15 cellular contexts compared by ENCODE assay signal in the genomic region with DNA sequence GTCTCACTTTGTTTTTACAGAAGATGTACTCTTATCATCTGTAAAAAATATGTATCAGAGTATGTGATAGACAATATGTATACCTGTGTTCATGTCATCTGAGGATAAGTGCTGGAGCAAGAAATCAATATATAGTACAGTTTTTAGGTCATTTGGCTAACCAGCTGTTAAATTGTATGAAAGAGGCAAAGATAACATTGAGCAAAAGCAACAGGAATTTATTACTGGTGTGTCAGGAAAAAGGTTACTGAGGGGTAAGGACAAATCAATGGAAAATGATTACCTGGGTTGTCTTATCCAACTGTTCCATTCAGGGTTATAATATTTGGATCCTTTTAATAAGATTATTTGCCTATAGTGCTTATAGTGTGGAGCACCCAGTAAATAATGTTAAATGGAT. TPM values are rescaled to one million over a fixed set of nuclear protein-coding genes. Genes with fewer than 3 reads are reported as not detected.
A peak's percentile ranks its signal among the peaks of the same experiment; 100 is the strongest.
DNase-seq lines count a peak whose midpoint lies in the region; ATAC-seq and TF ChIP-seq lines count a peak whose summit lies in the region.
"Had no signal": no experiment of that assay in that cellular context is flagged by ENCODE, and none has a peak within 500 bp of the region (broad histone marks: within the 10 kb centered on the region; RNA-seq: fewer than 3 reads in every experiment).

No MANE protein-coding gene starts in this region.

- H3K27me3 Mint-ChIP-seq in T-helper 17 cell (no peaks in the 10 kb centered on the region), immature natural killer cell (ENCODE audit: low read depth in 3 of 3) (peaks cover 27 to 44% (median 38%) of the 10 kb centered on the region in 3 donors)

- no peaks in the 10 kb centered on the region for H3K9me3 Mint-ChIP-seq in immature natural killer cell

- H3K27me3 ChIP-seq in A673 (replicated peaks; ENCODE audit: insufficient read depth, low read depth, low read length, poor library complexity) (no peaks in the 10 kb centered on the region), BLaER1 (no peaks in the 10 kb centered on the region), psoas muscle (ENCODE audit: insufficient read depth in 3 of 3, low read length in 2 of 3) (no peaks in the 10 kb centered on the region), ovary (no peaks in the 10 kb centered on the region)
- H3K27me3 ChIP-seq: right atrium auricular region, tibial nerve had no signal

- no peak for TF ChIP-seq EP300 in ovary (IDR thresholded peaks at IDR 0.05)

- peak overlapping the region; percentile 86; the same call in 1 of the 2 replicates for H3K4me2 ChIP-seq in BLaER1

- no peak overlapping the region for H3K9ac ChIP-seq in BLaER1

- no peaks in the 10 kb centered on the region for H3K9me3 ChIP-seq in A673 (ENCODE audit: low read depth, low read length, poor library complexity, severe bottlenecking)
- H3K9me3 ChIP-seq in BLaER1 = 0 out of 2 replicates have a peak, but pooled peaks cover 3% of the 10 kb centered on the region
- no peaks in the 10 kb centered on the region for H3K9me3 ChIP-seq in T-helper 17 cell (ENCODE audit: control insufficient read depth, low read length, poor library complexity, severe bottlenecking)
- no peaks in the 10 kb centered on the region for H3K9me3 ChIP-seq in psoas muscle
- H3K9me3 ChIP-seq in ovary = no peaks in the 10 kb centered on the region
- H3K9me3 ChIP-seq: right atrium auricular region, tibial nerve had no signal

- ATAC-seq in T-helper 17 cell (no peak), psoas muscle (no peak)

- POLR2A ChIA-PET in A673 (lab: Charles Lee; ENCODE audit: low non-redundant PET) = no interaction called here

- H3K4me1 Mint-ChIP-seq in T-helper 17 cell (peaks cover 71% of the 10 kb centered on the region), immature natural killer cell (peaks cover 90 to 92% of the 10 kb centered on the region in 2 donors)

- H3K27ac ChIP-seq in A673 (ENCODE audit: low read depth, low read length, poor library complexity, severe bottlenecking) = peak overlapping the region; percentile 1
- no peak overlapping the region for H3K27ac ChIP-seq in BLaER1
- H3K27ac ChIP-seq in psoas muscle = no peak overlapping the region
- no peak overlapping the region for H3K27ac ChIP-seq in ovary
- H3K27ac ChIP-seq: right atrium auricular region, tibial nerve had no signal

- H3K4me3 ChIP-seq in A673 (ENCODE audit: low read depth, low read length, poor library complexity, severe bottlenecking) (no peak overlapping the region), BLaER1 (no peak overlapping the region), psoas muscle (no peak overlapping the region), ovary (no peak overlapping the region)
- H3K4me3 ChIP-seq: right atrium auricular region, tibial nerve had no signal

- intact Hi-C loops in A673 (cut with micrococcal nuclease; ENCODE audit: unreplicated experiment) (no loop called here), psoas muscle (cut with DNase I) (no loop called here), ovary (cut with DNase I) (no loop called here)

- H3K27ac Mint-ChIP-seq in T-helper 17 cell (peak overlapping the region; percentile 99), immature natural killer cell (peak overlapping the region; percentile 82 to 100 (median 98))

- H3K36me3 ChIP-seq in A673 (ENCODE audit: insufficient read depth, low read length, poor library complexity, severe bottlenecking) (peaks cover 4% of the 10 kb centered on the region), BLaER1 (peaks cover 5% of the 10 kb centered on the region; the same call in 1 of the 2 replicates), psoas muscle (ENCODE audit: insufficient read depth in 1 of 2, low read depth in 1 of 2) (no peaks in the 10 kb centered on the region), ovary (no peaks in the 10 kb centered on the region)
- H3K36me3 ChIP-seq: right atrium auricular region, tibial nerve had no signal

- no peak for TF ChIP-seq POLR2A in ovary (IDR thresholded peaks at IDR 0.05)

- H3K4me3 Mint-ChIP-seq in T-helper 17 cell (peak overlapping the region; percentile 98), immature natural killer cell (peak overlapping the region; percentile 51 to 97 (median 93))

- TF ChIP-seq CTCF in A673 (conservative IDR thresholded peaks at IDR 0.05; ENCODE audit: low read depth, low read length) (no peak), psoas muscle (IDR thresholded peaks at IDR 0.05) (no peak), ovary (IDR thresholded peaks at IDR 0.05) (no peak)

- peaks cover 93% of the 10 kb centered on the region for H4K20me1 ChIP-seq in BLaER1

- BruUV-seq in A673 (replicated peaks; lab: Mats Ljungman, UMichigan) = no TSS peak

- DNase-seq in A673 (ENCODE audit: low spot score) = no peak
- DNase-seq in T-helper 17 cell = no peak
- no peak for DNase-seq in immature natural killer cell
- DNase-seq in psoas muscle = no peak
- no peak for DNase-seq in HUDEP-2 (lab: John Stamatoyannopoulos, UW; ENCODE audit: unreplicated experiment in 76 of 76)
- no peak for DNase-seq in ovary
- DNase-seq: activated CD4-positive, alpha-beta T cell treated with anti-CD3 and anti-CD28 coated beads, Interleukin-2, amount 50 U/mL, for 4 hours; activated effector memory CD4-positive, alpha-beta T cell treated with Interleukin-2 at 50 U/mL for 16 hours; GF-D8; GOT3; NCI-H1417; NCI-H526 had no signal

- peaks cover 49% of the 10 kb centered on the region for H3K4me1 ChIP-seq in A673 (ENCODE audit: insufficient read depth, low read length, poor library complexity, severe bottlenecking)
- peaks cover 64% of the 10 kb centered on the region for H3K4me1 ChIP-seq in BLaER1
- peaks cover 64% of the 10 kb centered on the region for H3K4me1 ChIP-seq in psoas muscle
- H3K4me1 ChIP-seq in ovary (ENCODE audit: insufficient read depth) = peaks cover 10% of the 10 kb centered on the region

- H3K36me3 Mint-ChIP-seq in T-helper 17 cell (ENCODE audit: low read depth) = peaks cover 21% of the 10 kb centered on the region
- peaks cover 4 to 18% (median 5%) of the 10 kb centered on the region in 3 donors for H3K36me3 Mint-ChIP-seq in immature natural killer cell

- CTCF ChIA-PET in A673 (lab: Charles Lee) = no interaction called here

RNA-seq across cellular contexts. Expression of gene HIPK1, which starts 4.9 kb away (rescaled TPM):
- 71.8 and 81.3 TPM in 2 replicates for total RNA-seq in A673 (2021)
- total RNA-seq in T-helper 17 cell = 100 to 1,000 TPM; 228 to 253 TPM
- polyA plus RNA-seq in immature natural killer cell = 10 to 100 TPM in 2 of 3 donors, 1 to 10 TPM in 1; 4.3 to 27.5 (median 12.7) TPM
- 10 to 100 TPM; 56.0 to 80.6 (median 65.3) TPM for total RNA-seq in psoas muscle
- 10 to 100 TPM; 16.8 to 56.0 (median 18.4) TPM for polyA plus RNA-seq in psoas muscle
- 10 to 100 TPM; 35.5 to 77.0 (median 68.3) TPM for total RNA-seq in ovary
- 10 to 100 TPM; 17.5 to 46.9 TPM for polyA plus RNA-seq in ovary

RNA-seq across cellular contexts. Expression of gene DCLRE1B, which starts 28.9 kb away (rescaled TPM):
- total RNA-seq in A673 (2021) = 30.2 and 34.6 TPM in 2 replicates
- 1 to 10 TPM; 5.4 to 7.0 TPM for total RNA-seq in T-helper 17 cell
- 1 to 10 TPM; 2.0 to 8.4 (median 6.6) TPM for polyA plus RNA-seq in immature natural killer cell
- 1 to 10 TPM; 1.8 to 2.3 (median 2.1) TPM for total RNA-seq in psoas muscle
- 1 to 10 TPM; 1.2 to 2.6 (median 2.5) TPM for polyA plus RNA-seq in psoas muscle
- total RNA-seq in ovary = 1 to 10 TPM; 2.4 to 6.8 (median 5.0) TPM
- 1 to 10 TPM; 3.6 to 7.1 TPM for polyA plus RNA-seq in ovary

RNA-seq across cellular contexts. Expression of gene AP4B1, which starts 29.4 kb away (rescaled TPM):
- total RNA-seq in A673 (2021) = 42.7 and 48.9 TPM in 2 replicates
- 10 to 100 TPM; 52.1 to 56.1 TPM for total RNA-seq in T-helper 17 cell
- 10 to 100 TPM in 2 of 3 donors, 1 to 10 TPM in 1; 9.7 to 21.6 (median 18.6) TPM for polyA plus RNA-seq in immature natural killer cell
- 10 to 100 TPM in 1 of 4 donors, 1 to 10 TPM in 3; 6.8 to 12.0 (median 9.3) TPM for total RNA-seq in psoas muscle
- polyA plus RNA-seq in psoas muscle = 10 to 100 TPM in 2 of 3 donors, 1 to 10 TPM in 1; 8.8 to 16.1 (median 11.4) TPM
- total RNA-seq in ovary = 10 to 100 TPM; 14.4 to 23.3 (median 16.9) TPM
- polyA plus RNA-seq in ovary = 10 to 100 TPM; 15.2 to 23.7 TPM

RNA-seq across cellular contexts. Expression of gene OLFML3, which starts 45.3 kb away (rescaled TPM):
- 319 and 349 TPM in 2 replicates for total RNA-seq in A673 (2021)
- 1 to 10 TPM; 1.0 to 1.2 TPM for total RNA-seq in T-helper 17 cell
- polyA plus RNA-seq in immature natural killer cell = under 1 TPM in 1 of 3 donors, not detected in 2; 0.11 TPM
- total RNA-seq in psoas muscle = 10 to 100 TPM in 2 of 4 donors, 1 to 10 TPM in 2; 8.2 to 15.8 (median 10.7) TPM
- polyA plus RNA-seq in psoas muscle = 10 to 100 TPM in 1 of 3 donors, 1 to 10 TPM in 2; 6.4 to 13.5 (median 9.9) TPM
- 100 to 1,000 TPM in 5 of 7 donors, 10 to 100 TPM in 2; 69.7 to 157 (median 119) TPM for total RNA-seq in ovary
- 100 to 1,000 TPM; 139 to 240 TPM for polyA plus RNA-seq in ovary

RNA-seq across cellular contexts. Expression of gene BCL2L15, which starts 46.6 kb away (rescaled TPM):
- total RNA-seq in A673 (2021) = 1.1 TPM in 2 replicates
- 1 to 10 TPM; 1.4 to 1.5 TPM for total RNA-seq in T-helper 17 cell
- polyA plus RNA-seq in immature natural killer cell = under 1 TPM in 1 of 3 donors, not detected in 2; 0.11 TPM
- under 1 TPM; 0.05 to 0.44 (median 0.35) TPM for total RNA-seq in psoas muscle
- polyA plus RNA-seq in psoas muscle = under 1 TPM; 0.03 to 0.26 (median 0.06) TPM
- 1 to 10 TPM in 3 of 7 donors, under 1 TPM in 4; 0.18 to 6.7 (median 0.88) TPM for total RNA-seq in ovary
- polyA plus RNA-seq in ovary = under 1 TPM; 0.21 to 0.40 TPM
